8 cellular contexts compared by ENCODE assay signal in the genomic region with DNA sequence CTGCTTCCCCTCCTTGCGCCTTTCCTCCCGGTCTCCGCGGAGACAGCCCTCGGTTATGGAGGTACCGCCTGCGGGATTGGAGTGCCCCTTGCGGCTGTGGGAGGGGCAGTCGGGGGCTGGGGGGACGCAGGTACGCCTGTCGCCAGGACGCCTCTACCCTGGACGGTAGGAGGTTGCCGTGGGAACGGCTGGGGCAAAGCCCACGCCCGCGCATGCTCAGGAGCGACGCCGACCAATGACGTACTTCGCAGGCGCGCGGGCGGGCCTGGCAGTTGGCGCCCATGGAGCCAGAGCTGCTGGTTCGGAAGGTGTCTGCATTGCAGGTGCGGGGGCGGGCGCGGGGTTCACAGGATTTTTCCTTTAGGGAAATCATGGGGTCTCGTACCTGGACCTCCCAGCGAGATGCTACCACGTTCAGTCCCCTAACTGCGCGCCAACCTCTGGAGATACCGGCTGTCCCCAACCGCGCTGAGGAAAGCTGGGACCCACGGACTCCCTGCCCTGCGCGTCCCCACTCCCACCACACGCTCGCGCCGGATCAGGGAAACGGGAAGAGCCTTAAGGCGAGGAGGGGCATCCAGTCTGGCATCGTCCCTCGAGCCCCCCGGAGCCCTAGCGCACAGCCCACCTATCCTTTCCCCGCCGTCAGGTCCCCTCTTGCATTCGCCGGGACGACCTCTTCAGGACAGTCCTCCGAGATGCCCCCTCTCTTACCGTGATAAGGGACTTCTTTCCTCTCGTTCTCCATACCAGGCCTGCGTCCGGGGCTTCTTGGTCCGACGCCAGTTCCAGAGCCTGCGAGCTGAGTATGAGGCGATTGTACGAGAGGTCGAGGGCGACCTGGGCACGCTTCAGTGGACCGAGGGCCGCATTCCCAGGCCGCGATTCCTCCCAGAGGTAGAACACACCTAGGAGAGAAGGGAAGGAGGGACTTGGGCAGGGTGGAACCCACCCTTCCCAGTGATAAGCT. TPM values are rescaled to one million over a fixed set of nuclear protein-coding genes. Genes with fewer than 3 reads are reported as not detected.
A peak's percentile ranks its signal among the peaks of the same experiment; 100 is the strongest.
DNase-seq lines count a peak whose midpoint lies in the region; ATAC-seq and TF ChIP-seq lines count a peak whose summit lies in the region.

A gene (plus strand): TSS at position 271 of the 970 bp plus-strand sequence. CDS start 11 bp downstream, at position 282.

- intact Hi-C loops in activated T-helper 2 cell treated with anti-CD3 and anti-CD28 coated beads, Interferon-gamma antibody, Interleukin-2, Interleukin-4, amounts not matched to agents 10 μg/mL and 5 μg/mL and 100 μg/mL, durations not matched to agents 14 hours and 24 hours and 36 hours (cut with micrococcal nuclease), result loop anchor here (10.0 kb wide), 1 partner anchor 609 kb away; a partner anchor contains a TSS

- no peak for TF ChIP-seq CTCF in BE2C (IDR thresholded peaks at IDR 0.05; ENCODE audit: low read depth, low read length)

- POLR2A ChIA-PET in naive thymus-derived CD8-positive, alpha-beta T cell (lab: Charles Lee), result interaction anchor here (0.5 to 3.0 kb wide), 15 partner anchors 8 to 134 kb away, joined by 3 to 16 read pairs (median 4); a partner anchor contains a TSS

- H3K9me3 Mint-ChIP-seq in activated T-helper 2 cell treated with anti-CD3 and anti-CD28 coated beads, Interferon-gamma antibody, Interleukin-2, Interleukin-4, amounts not matched to agents 10 μg/mL and 5 μg/mL and 100 μg/mL, durations not matched to agents 14 hours and 24 hours and 36 hours, result no peaks in the 10 kb centered on the region
- H3K9me3 Mint-ChIP-seq in naive thymus-derived CD8-positive, alpha-beta T cell, result no peaks in the 10 kb centered on the region
- H3K9me3 Mint-ChIP-seq in stimulated activated memory B cell treated with anti-CD40 and anti-IgM and Interleukin-4, amounts not matched to agents 10 μg/mL and 1 μg/mL and 100 μg/mL, for 72 hours, result no peaks in the 10 kb centered on the region

- peak within 1 kb of the TSS; percentile 87 for H3K4me3 Mint-ChIP-seq in activated T-helper 2 cell treated with anti-CD3 and anti-CD28 coated beads, Interferon-gamma antibody, Interleukin-2, Interleukin-4, amounts not matched to agents 10 μg/mL and 5 μg/mL and 100 μg/mL, durations not matched to agents 14 hours and 24 hours and 36 hours (ENCODE audit: low read depth)
- H3K4me3 Mint-ChIP-seq in naive thymus-derived CD8-positive, alpha-beta T cell, result peak within 1 kb of the TSS; percentile 84 to 92 (median 87)
- H3K4me3 Mint-ChIP-seq in stimulated activated memory B cell treated with anti-CD40 and anti-IgM and Interleukin-4, amounts not matched to agents 10 μg/mL and 1 μg/mL and 100 μg/mL, for 72 hours, result peak within 1 kb of the TSS; percentile 87

- H3K36me3 Mint-ChIP-seq in activated T-helper 2 cell treated with anti-CD3 and anti-CD28 coated beads, Interferon-gamma antibody, Interleukin-2, Interleukin-4, amounts not matched to agents 10 μg/mL and 5 μg/mL and 100 μg/mL, durations not matched to agents 14 hours and 24 hours and 36 hours (ENCODE audit: low read depth), result peaks cover 37% of the 10 kb centered on the region
- peaks cover 0 to 4% (median 0%) of the 10 kb centered on the region in 3 donors for H3K36me3 Mint-ChIP-seq in naive thymus-derived CD8-positive, alpha-beta T cell
- peaks cover 17% of the 10 kb centered on the region for H3K36me3 Mint-ChIP-seq in stimulated activated memory B cell treated with anti-CD40 and anti-IgM and Interleukin-4, amounts not matched to agents 10 μg/mL and 1 μg/mL and 100 μg/mL, for 72 hours

- H3K27ac Mint-ChIP-seq in activated T-helper 2 cell treated with anti-CD3 and anti-CD28 coated beads, Interferon-gamma antibody, Interleukin-2, Interleukin-4, amounts not matched to agents 10 μg/mL and 5 μg/mL and 100 μg/mL, durations not matched to agents 14 hours and 24 hours and 36 hours, result peak within 1 kb of the TSS; percentile 83
- peak within 1 kb of the TSS; percentile 53 to 97 (median 93) for H3K27ac Mint-ChIP-seq in naive thymus-derived CD8-positive, alpha-beta T cell
- peak within 1 kb of the TSS; percentile 85 for H3K27ac Mint-ChIP-seq in stimulated activated memory B cell treated with anti-CD40 and anti-IgM and Interleukin-4, amounts not matched to agents 10 μg/mL and 1 μg/mL and 100 μg/mL, for 72 hours

- H3K4me1 ChIP-seq in BE2C, result peaks cover 8% of the 10 kb centered on the region; the same call in 1 of the 2 replicates

- H3K4me3 ChIP-seq in BE2C (ENCODE audit: low read depth, low read length), result peak within 1 kb of the TSS; percentile 73

- H3K27me3 ChIP-seq in BE2C, result no peaks in the 10 kb centered on the region

- H3K4me1 Mint-ChIP-seq in activated T-helper 2 cell treated with anti-CD3 and anti-CD28 coated beads, Interferon-gamma antibody, Interleukin-2, Interleukin-4, amounts not matched to agents 10 μg/mL and 5 μg/mL and 100 μg/mL, durations not matched to agents 14 hours and 24 hours and 36 hours (ENCODE audit: low read depth), result peaks cover 28% of the 10 kb centered on the region
- peaks cover 18 to 38% (median 31%) of the 10 kb centered on the region in 4 donors for H3K4me1 Mint-ChIP-seq in naive thymus-derived CD8-positive, alpha-beta T cell
- H3K4me1 Mint-ChIP-seq in stimulated activated memory B cell treated with anti-CD40 and anti-IgM and Interleukin-4, amounts not matched to agents 10 μg/mL and 1 μg/mL and 100 μg/mL, for 72 hours, result peaks cover 76% of the 10 kb centered on the region

- peak; percentile 57 for ATAC-seq in GM19452 (IDR thresholded peaks at IDR 0.05; ENCODE audit: unreplicated experiment)
- peak; percentile 69 to 74 for ATAC-seq in naive thymus-derived CD8-positive, alpha-beta T cell
- ATAC-seq in stimulated activated memory B cell treated with anti-CD40 and anti-IgM and Interleukin-4, amounts not matched to agents 10 μg/mL and 1 μg/mL and 100 μg/mL, for 72 hours, result peak; percentile 75

- no peaks in the 10 kb centered on the region for H3K9me3 ChIP-seq in BE2C

- no peaks in the 10 kb centered on the region for H3K36me3 ChIP-seq in BE2C

- H3K27me3 Mint-ChIP-seq in activated T-helper 2 cell treated with anti-CD3 and anti-CD28 coated beads, Interferon-gamma antibody, Interleukin-2, Interleukin-4, amounts not matched to agents 10 μg/mL and 5 μg/mL and 100 μg/mL, durations not matched to agents 14 hours and 24 hours and 36 hours (ENCODE audit: low read depth), result no peaks in the 10 kb centered on the region
- no peaks in the 10 kb centered on the region for H3K27me3 Mint-ChIP-seq in naive thymus-derived CD8-positive, alpha-beta T cell
- no peaks in the 10 kb centered on the region for H3K27me3 Mint-ChIP-seq in stimulated activated memory B cell treated with anti-CD40 and anti-IgM and Interleukin-4, amounts not matched to agents 10 μg/mL and 1 μg/mL and 100 μg/mL, for 72 hours

- peak; percentile 82 for DNase-seq in BE2C
- peak; percentile 88 for DNase-seq in LoVo (ENCODE audit: low spot score)
- DNase-seq in RPMI7951 (ENCODE audit: low read depth), result peak; percentile 77
- peak; percentile 82 for DNase-seq in activated T-helper 2 cell treated with anti-CD3 and anti-CD28 coated beads, Interferon-gamma antibody, Interleukin-2, Interleukin-4, amounts not matched to agents 10 μg/mL and 5 μg/mL and 100 μg/mL, durations not matched to agents 14 hours and 24 hours and 36 hours (ENCODE audit: low spot score)
- peak; percentile 71 for DNase-seq in fibroblast of peridontal ligament (ENCODE audit: extremely low read depth)
- DNase-seq in naive thymus-derived CD8-positive, alpha-beta T cell, result peak; percentile 77 to 92 (median 85)

RNA-seq across cellular contexts. Expression of the gene that starts here (rescaled TPM):
- 2.8 TPM for polyA plus RNA-seq in BE2C (2012; ENCODE audit: insufficient read depth, insufficient read length, low read depth)
- total RNA-seq in RPMI7951 (2014; rRNA removed; shearing (Covaris generic)), result 2.9 and 5.6 TPM in 2 replicates
- 5.0 and 5.4 TPM in 2 replicates for total RNA-seq in activated T-helper 2 cell treated with anti-CD3 and anti-CD28 coated beads, Interferon-gamma antibody, Interleukin-2, Interleukin-4, amounts not matched to agents 10 μg/mL and 5 μg/mL and 100 μg/mL, durations not matched to agents 14 hours and 24 hours and 36 hours
- 1 to 10 TPM; 1.7 to 2.1 TPM for total RNA-seq in naive thymus-derived CD8-positive, alpha-beta T cell
- under 1 TPM; 0.60 to 0.92 (median 0.73) TPM for polyA plus RNA-seq in naive thymus-derived CD8-positive, alpha-beta T cell

Comparison
In these comparisons a context has a peak if more than half of its experiments do, and no peak if none do; other contexts are left out.
1. Peak in every context shown above with its lines: DNase-seq, ATAC-seq and H3K4me3 ChIP-seq.